1 cellular context compared by ENCODE assay signal in genomic region chr4:25914670-25915358, GRCh38.
TF ChIP-seq lines count a peak whose summit lies in the region.

No MANE protein-coding gene starts in this region.

TF ChIP-seq in K562, 482 proteins besides CTCF, POLR2A, EP300 and RAD21 (continued from another document and continues in another):
- TF ChIP-seq SFPQ (IDR thresholded peaks at IDR 0.05; ENCODE audit: low read depth, low read length) = no peak
- no peak for TF ChIP-seq NR2C2 (CRISPR knock-in tag; IDR thresholded peaks at IDR 0.05)
- TF ChIP-seq NR2C2 (tag; IDR thresholded peaks at IDR 0.05) = peak; percentile 87
- TF ChIP-seq ZNF592 (IDR thresholded peaks at IDR 0.05) = peak; percentile 27; the same call in 1 of the 2 replicates
- peak; percentile 38; the same call in 1 of the 2 replicates for TF ChIP-seq NFRKB (IDR thresholded peaks at IDR 0.05; ENCODE audit: low read depth)
- TF ChIP-seq NFATC3 (IDR thresholded peaks at IDR 0.05) = 0 out of 2 replicates have a peak, but pooled peaks have one; percentile 7
- TF ChIP-seq NCOR1 (IDR thresholded peaks at IDR 0.05) = no peak
- peak in 1 of 2 experiments; percentile 39; a peak in 1 of 4 replicates for TF ChIP-seq CSDE1 (IDR thresholded peaks at IDR 0.05)
- no peak for TF ChIP-seq DACH1 (IDR thresholded peaks at IDR 0.05; ENCODE audit: partially characterized antibody)
- no peak for TF ChIP-seq FOXM1 (IDR thresholded peaks at IDR 0.05; ENCODE audit: low read depth)
- no peak for TF ChIP-seq FOXM1 (CRISPR knock-in tag; IDR thresholded peaks at IDR 0.05; ENCODE audit: low read depth)
- no peak for TF ChIP-seq MECOM (CRISPR knock-in tag; IDR thresholded peaks at IDR 0.05)
- peak; percentile 36; the same call in 1 of the 2 replicates for TF ChIP-seq NFE2 (IDR thresholded peaks at IDR 0.05; ENCODE audit: low read depth)
- TF ChIP-seq ZNF830 (CRISPR knock-in tag; IDR thresholded peaks at IDR 0.05) = no peak
- 0 out of 2 replicates have a peak, but pooled peaks have one; percentile 16 for TF ChIP-seq GTF2E2 (tag; IDR thresholded peaks at IDR 0.05)
- no peak for TF ChIP-seq ZZZ3 (IDR thresholded peaks at IDR 0.05)
- peak; percentile 18 for TF ChIP-seq SAP30 (IDR thresholded peaks at IDR 0.05; ENCODE audit: borderline replicate concordance, insufficient read depth, low read depth, low read length, poor library complexity, severe bottlenecking)
- TF ChIP-seq ZNF445 (CRISPR knock-in tag; IDR thresholded peaks at IDR 0.05; ENCODE audit: low read depth) = no peak
- TF ChIP-seq MNT (conservative IDR thresholded peaks at IDR 0.05) = peak; percentile 41 to 58; a peak in 2 of 4 replicates
- no peak for TF ChIP-seq THRAP3 (IDR thresholded peaks at IDR 0.05; ENCODE audit: borderline replicate concordance)
- TF ChIP-seq ZNF408 (CRISPR knock-in tag; IDR thresholded peaks at IDR 0.05; ENCODE audit: low read depth) = no peak
- 0 out of 2 replicates have a peak, but pooled peaks have one; percentile 10 for TF ChIP-seq MIER1 (IDR thresholded peaks at IDR 0.05; ENCODE audit: low read depth)
- TF ChIP-seq L3MBTL2 (IDR thresholded peaks at IDR 0.05) = peak; percentile 67
- no peak for TF ChIP-seq ILK (tag; IDR thresholded peaks at IDR 0.05; ENCODE audit: borderline replicate concordance, low read depth)
- no peak for TF ChIP-seq NR4A1 (CRISPR knock-in tag; IDR thresholded peaks at IDR 0.05)
- peak; percentile 5; the same call in 1 of the 2 replicates for TF ChIP-seq NR4A1 (tag; IDR thresholded peaks at IDR 0.05)
- TF ChIP-seq ETV6 (IDR thresholded peaks at IDR 0.05; ENCODE audit: borderline replicate concordance in 1 of 2, low read depth in 2 of 2, low read length in 1 of 2) = no peak
- TF ChIP-seq ETV6 (CRISPR knock-in tag; IDR thresholded peaks at IDR 0.05; ENCODE audit: borderline replicate concordance) = no peak
- TF ChIP-seq CREM (IDR thresholded peaks at IDR 0.05; ENCODE audit: low read depth) = no peak
- 0 out of 2 replicates have a peak, but pooled peaks have one; percentile 1 for TF ChIP-seq ZNF316 (IDR thresholded peaks at IDR 0.05)
- no peak for TF ChIP-seq ZC3H4 (CRISPR knock-in tag; IDR thresholded peaks at IDR 0.05; ENCODE audit: borderline replicate concordance)
- TF ChIP-seq ZFP36 (IDR thresholded peaks at IDR 0.05; ENCODE audit: low read depth, low read length, partially characterized antibody) = peak; percentile 34
- TF ChIP-seq RREB1 (CRISPR knock-in tag; IDR thresholded peaks at IDR 0.05) = no peak
- TF ChIP-seq CHCHD3 (CRISPR knock-in tag; IDR thresholded peaks at IDR 0.05) = no peak
- no peak for TF ChIP-seq FOXP1 (CRISPR knock-in tag; IDR thresholded peaks at IDR 0.05)
- no peak for TF ChIP-seq ZC3H8 (IDR thresholded peaks at IDR 0.05)
- peak; percentile 23 to 31 for TF ChIP-seq KDM1A (IDR thresholded peaks at IDR 0.05)
- TF ChIP-seq ZNF507 (tag; conservative IDR thresholded peaks at IDR 0.05) = no peak
- TF ChIP-seq SMAD1 (IDR thresholded peaks at IDR 0.05; ENCODE audit: low read depth, low read length, partially characterized antibody) = no peak
